Comparison of ENCODE assay signal across 1 cellular context in the genomic region with DNA sequence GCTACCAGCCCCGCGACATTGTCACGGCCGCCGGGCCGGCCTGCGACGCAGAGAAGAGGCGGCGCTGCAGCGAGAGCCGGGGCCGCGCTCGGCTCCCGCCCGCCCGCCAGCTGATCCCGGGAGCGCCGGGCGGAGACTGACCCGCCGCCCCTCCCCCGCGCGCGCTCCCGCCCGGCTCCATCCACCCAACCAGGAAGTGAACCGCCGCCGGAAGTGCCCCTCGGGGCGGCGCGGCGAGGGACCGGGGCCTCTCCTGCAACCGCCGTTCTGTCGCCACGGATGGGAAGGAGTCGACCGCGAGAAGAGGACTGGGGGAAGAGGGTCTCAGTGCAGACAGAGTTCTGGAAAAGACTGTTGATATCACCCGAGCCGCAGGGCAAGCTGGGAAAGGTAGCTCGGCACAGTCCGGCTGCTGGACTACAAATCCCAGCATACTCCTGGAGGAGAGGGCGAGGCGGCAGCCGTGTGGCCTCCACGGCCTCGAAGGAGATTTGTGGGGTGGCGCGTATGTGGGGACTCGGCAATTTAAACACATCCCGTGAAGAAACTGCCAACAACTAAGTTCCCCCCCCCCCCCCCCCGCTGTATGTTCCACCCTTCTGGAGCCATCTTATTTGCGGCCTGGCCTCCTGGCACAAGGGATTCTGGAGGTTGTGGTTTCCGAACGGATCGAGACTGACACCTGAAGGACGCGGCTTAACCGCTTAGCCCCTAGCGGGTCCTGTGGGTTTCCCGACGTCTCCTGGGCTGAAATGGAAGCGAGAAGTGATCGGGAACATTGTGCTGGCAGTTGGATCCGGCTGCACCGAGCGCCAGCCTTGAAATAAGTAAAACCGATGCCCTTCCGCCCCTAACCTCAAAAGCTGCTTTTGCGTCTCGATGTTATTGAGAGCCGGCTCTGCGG.
TF ChIP-seq lines count a peak whose summit lies in the region.

AAK1 (minus strand) TSS at position 138 of the 904 bp plus-strand sequence. CDS start 699 bp downstream, outside the sequence.

TF ChIP-seq in K562, 482 proteins besides CTCF, POLR2A, EP300 and RAD21 (continued from another document and continues in another):
- TF ChIP-seq E2F5 (CRISPR knock-in tag; IDR thresholded peaks at IDR 0.05) (no peak), ZNF324 (CRISPR knock-in tag; IDR thresholded peaks at IDR 0.05) (no peak), KDM2B (CRISPR knock-in tag; IDR thresholded peaks at IDR 0.05) (no peak), COPS2 (conservative IDR thresholded peaks at IDR 0.05) (no peak), NONO (IDR thresholded peaks at IDR 0.05; ENCODE audit: low read depth in 2 of 2, low read length in 1 of 2) (peak; percentile 26 to 65; a peak in 2 of 4 replicates), CEBPG (CRISPR knock-in tag; IDR thresholded peaks at IDR 0.05) (no peak), CEBPG (tag; conservative IDR thresholded peaks at IDR 0.05 in 1 of 2, IDR thresholded peaks at IDR 0.05 in 1 of 2) (no peak), NFE2L1 (tag; IDR thresholded peaks at IDR 0.05; ENCODE audit: borderline replicate concordance, low read depth) (no peak), PRPF4 (IDR thresholded peaks at IDR 0.05; ENCODE audit: insufficient read depth, low read depth, low read length, poor library complexity, severe bottlenecking) (no peak), TRIM25 (IDR thresholded peaks at IDR 0.05; ENCODE audit: borderline replicate concordance) (no peak), ARID3A (IDR thresholded peaks at IDR 0.05; ENCODE audit: borderline replicate concordance, low read depth, low read length) (no peak), FOXA3 (CRISPR knock-in tag; conservative IDR thresholded peaks at IDR 0.05 in 1 of 2, IDR thresholded peaks at IDR 0.05 in 1 of 2) (no peak), GTF2A2 (tag; IDR thresholded peaks at IDR 0.05) (no peak), ATF7 (IDR thresholded peaks at IDR 0.05) (peak; percentile 39; the same call in 1 of the 2 replicates), POLR2G (IDR thresholded peaks at IDR 0.05; ENCODE audit: low read depth, low read length) (peak; percentile 93), SAP30 (IDR thresholded peaks at IDR 0.05; ENCODE audit: borderline replicate concordance, insufficient read depth, low read depth, low read length, poor library complexity, severe bottlenecking) (peak; percentile 42), IRF2 (CRISPR knock-in tag; IDR thresholded peaks at IDR 0.05) (no peak), ZNF311 (CRISPR knock-in tag; IDR thresholded peaks at IDR 0.05) (no peak), SMARCE1 (IDR thresholded peaks at IDR 0.05) (no peak), ZNF224 (CRISPR knock-in tag; IDR thresholded peaks at IDR 0.05) (no peak), BCOR (IDR thresholded peaks at IDR 0.05) (no peak), PML (IDR thresholded peaks at IDR 0.05; ENCODE audit: low read length) (no peak), NCOA1 (IDR thresholded peaks at IDR 0.05; ENCODE audit: low read depth) (peak; percentile 59; the same call in 1 of the 2 replicates), ZNF121 (CRISPR knock-in tag; conservative IDR thresholded peaks at IDR 0.05) (no peak), SETDB1 (IDR thresholded peaks at IDR 0.05; ENCODE audit: low read length) (no peak), ZNF445 (CRISPR knock-in tag; IDR thresholded peaks at IDR 0.05; ENCODE audit: low read depth) (no peak), NR2C1 (IDR thresholded peaks at IDR 0.05) (peak; percentile 94), NR2C1 (tag; IDR thresholded peaks at IDR 0.05) (peak; percentile 94), SAFB (IDR thresholded peaks at IDR 0.05; ENCODE audit: borderline replicate concordance, low read depth, low read length) (peak; percentile 19; the same call in 1 of the 2 replicates), ARID2 (IDR thresholded peaks at IDR 0.05) (no peak), HSF4 (CRISPR knock-in tag; IDR thresholded peaks at IDR 0.05; ENCODE audit: borderline replicate concordance) (no peak), DIDO1 (tag; IDR thresholded peaks at IDR 0.05; ENCODE audit: low read depth) (0 out of 2 replicates have a peak, but pooled peaks have one; percentile 47), BRF1 (IDR thresholded peaks at IDR 0.05; ENCODE audit: borderline replicate concordance, extremely low read depth, insufficient read length) (no peak), TEAD4 (IDR thresholded peaks at IDR 0.05; ENCODE audit: low read length) (no peak; the same call in 1 of the 2 replicates), TEAD4 (CRISPR knock-in tag; IDR thresholded peaks at IDR 0.05; ENCODE audit: borderline replicate concordance) (no peak), ZNF644 (tag; IDR thresholded peaks at IDR 0.05; ENCODE audit: low read depth) (peak; percentile 2; the same call in 1 of the 2 replicates), ZBED1 (IDR thresholded peaks at IDR 0.05) (no peak), THAP7 (CRISPR knock-in tag; IDR thresholded peaks at IDR 0.05) (0 out of 2 replicates have a peak, but pooled peaks have one; percentile 45), SNAPC5 (CRISPR knock-in tag; IDR thresholded peaks at IDR 0.05) (no peak), BRCA1 (IDR thresholded peaks at IDR 0.05) (no peak), BRCA1 (CRISPR knock-in tag; IDR thresholded peaks at IDR 0.05) (no peak), ZNF3 (CRISPR knock-in tag; IDR thresholded peaks at IDR 0.05) (no peak), ZNF76 (CRISPR knock-in tag; IDR thresholded peaks at IDR 0.05; ENCODE audit: borderline replicate concordance) (0 out of 2 replicates have a peak, but pooled peaks have one; percentile 67), KLF16 (IDR thresholded peaks at IDR 0.05) (no peak), FOXK2 (conservative IDR thresholded peaks at IDR 0.05 in 1 of 2, IDR thresholded peaks at IDR 0.05 in 1 of 2; ENCODE audit: low read depth in 2 of 2) (peak; percentile 50 to 53; a peak in 2 of 4 replicates), KAT2B (IDR thresholded peaks at IDR 0.05; ENCODE audit: low read depth, low read length) (no peak)
- TF ChIP-seq, protein P1, sequence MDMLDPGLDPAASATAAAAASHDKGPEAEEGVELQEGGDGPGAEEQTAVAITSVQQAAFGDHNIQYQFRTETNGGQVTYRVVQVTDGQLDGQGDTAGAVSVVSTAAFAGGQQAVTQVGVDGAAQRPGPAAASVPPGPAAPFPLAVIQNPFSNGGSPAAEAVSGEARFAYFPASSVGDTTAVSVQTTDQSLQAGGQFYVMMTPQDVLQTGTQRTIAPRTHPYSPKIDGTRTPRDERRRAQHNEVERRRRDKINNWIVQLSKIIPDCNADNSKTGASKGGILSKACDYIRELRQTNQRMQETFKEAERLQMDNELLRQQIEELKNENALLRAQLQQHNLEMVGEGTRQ (CRISPR knock-in tag; IDR thresholded peaks at IDR 0.05) = no peak
- TF ChIP-seq, protein P2, sequence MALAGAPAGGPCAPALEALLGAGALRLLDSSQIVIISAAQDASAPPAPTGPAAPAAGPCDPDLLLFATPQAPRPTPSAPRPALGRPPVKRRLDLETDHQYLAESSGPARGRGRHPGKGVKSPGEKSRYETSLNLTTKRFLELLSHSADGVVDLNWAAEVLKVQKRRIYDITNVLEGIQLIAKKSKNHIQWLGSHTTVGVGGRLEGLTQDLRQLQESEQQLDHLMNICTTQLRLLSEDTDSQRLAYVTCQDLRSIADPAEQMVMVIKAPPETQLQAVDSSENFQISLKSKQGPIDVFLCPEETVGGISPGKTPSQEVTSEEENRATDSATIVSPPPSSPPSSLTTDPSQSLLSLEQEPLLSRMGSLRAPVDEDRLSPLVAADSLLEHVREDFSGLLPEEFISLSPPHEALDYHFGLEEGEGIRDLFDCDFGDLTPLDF (CRISPR knock-in tag; IDR thresholded peaks at IDR 0.05) = peak; percentile 73
- TF ChIP-seq, protein P3, sequence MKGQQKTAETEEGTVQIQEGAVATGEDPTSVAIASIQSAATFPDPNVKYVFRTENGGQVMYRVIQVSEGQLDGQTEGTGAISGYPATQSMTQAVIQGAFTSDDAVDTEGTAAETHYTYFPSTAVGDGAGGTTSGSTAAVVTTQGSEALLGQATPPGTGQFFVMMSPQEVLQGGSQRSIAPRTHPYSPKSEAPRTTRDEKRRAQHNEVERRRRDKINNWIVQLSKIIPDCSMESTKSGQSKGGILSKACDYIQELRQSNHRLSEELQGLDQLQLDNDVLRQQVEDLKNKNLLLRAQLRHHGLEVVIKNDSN (CRISPR knock-in tag; IDR thresholded peaks at IDR 0.05) = no peak
